15 cellular contexts compared by ENCODE assay signal in the genomic region with DNA sequence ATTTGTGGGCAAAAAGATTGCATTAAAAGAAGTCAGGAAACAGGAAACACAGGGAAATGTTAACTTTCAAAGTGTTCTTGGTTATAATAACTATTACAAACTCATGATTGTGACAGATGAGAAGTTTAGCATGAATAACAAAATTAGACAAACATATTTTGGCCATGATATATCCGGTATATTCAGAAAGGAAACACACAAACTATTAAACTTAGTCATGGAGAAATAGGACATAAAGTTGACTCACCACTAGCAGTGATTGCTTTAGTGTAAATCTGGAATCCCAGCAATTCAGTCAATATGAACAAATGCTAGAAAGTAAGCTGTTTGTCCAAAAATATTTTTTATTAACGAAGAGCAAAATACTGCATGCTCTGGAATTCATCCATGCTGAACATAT.
A peak's percentile ranks its signal among the peaks of the same experiment; 100 is the strongest.
DNase-seq lines count a peak whose midpoint lies in the region; ATAC-seq and TF ChIP-seq lines count a peak whose summit lies in the region.
"Had no signal": no experiment of that assay in that cellular context is flagged by ENCODE, and none has a peak within 500 bp of the region (broad histone marks: within the 10 kb centered on the region; RNA-seq: fewer than 3 reads in every experiment).

No MANE protein-coding gene starts in this region.

- ATAC-seq in HG02759 (IDR thresholded peaks at IDR 0.05; ENCODE audit: unreplicated experiment) = no peak
- ATAC-seq: gastrocnemius medialis had no signal

- no peaks in the 10 kb centered on the region for H3K9me3 Mint-ChIP-seq in nephron progenitor cell
- H3K9me3 Mint-ChIP-seq: activated naive CD4-positive, alpha-beta T cell treated with anti-CD3 and anti-CD28 coated beads, Interleukin-2, amount 50 U/mL, for 24 hours had no signal

- H3K27ac Mint-ChIP-seq in nephron progenitor cell = no peak overlapping the region
- H3K27ac Mint-ChIP-seq: activated naive CD4-positive, alpha-beta T cell treated with anti-CD3 and anti-CD28 coated beads, Interleukin-2, amount 50 U/mL, for 24 hours had no signal

- H3K79me2 ChIP-seq in OCI-LY7 (ENCODE audit: insufficient read depth, low read depth, low read length) = no peaks in the 10 kb centered on the region

- no peaks in the 10 kb centered on the region for H3K36me3 Mint-ChIP-seq in nephron progenitor cell (ENCODE audit: low read depth)
- H3K36me3 Mint-ChIP-seq: activated naive CD4-positive, alpha-beta T cell treated with anti-CD3 and anti-CD28 coated beads, Interleukin-2, amount 50 U/mL, for 24 hours had no signal

- H3K4me1 ChIP-seq in OCI-LY7 (ENCODE audit: insufficient read depth, low read length, poor library complexity, severe bottlenecking) = no peaks in the 10 kb centered on the region
- H3K4me1 ChIP-seq: gastrocnemius medialis had no signal

- H3K4me1 Mint-ChIP-seq in nephron progenitor cell = no peaks in the 10 kb centered on the region
- H3K4me1 Mint-ChIP-seq: activated naive CD4-positive, alpha-beta T cell treated with anti-CD3 and anti-CD28 coated beads, Interleukin-2, amount 50 U/mL, for 24 hours had no signal

- DNase-seq in AG08396 (ENCODE audit: low spot score) (peak; percentile 30), OCI-LY7 (ENCODE audit: low spot score) (no peak), dedifferentiated amniotic fluid mesenchymal stem cell (ENCODE audit: extremely low spot score) (peak; percentile 81), kidney epithelial cell (ENCODE audit: low read depth) (peak; percentile 4), islet precursor cell (no peak), caudate nucleus (lab: John Stamatoyannopoulos, UW) (no peak), nephron progenitor cell (no peak)
- DNase-seq: activated CD4-positive, alpha-beta T cell treated with anti-CD3 and anti-CD28 coated beads for 1 hour; AML-193; gastrocnemius medialis; NCI-H2227 treated with DMSO at 0.1 percent for 48 hours; posterior cingulate gyrus had no signal

- H2AFZ ChIP-seq in OCI-LY7 (ENCODE audit: low read length) = 0 out of 2 replicates have a peak overlapping the region, but pooled peaks have one; percentile 16

- CTCF ChIA-PET in OCI-LY7 (lab: Charles Lee; ENCODE audit: unreplicated experiment) = no interaction called here

- POLR2A ChIA-PET in OCI-LY7 (lab: Charles Lee) = interaction anchor here (0.6 to 1.0 kb wide), 3 partner anchors 33 to 411 kb away, joined by 3 to 10 read pairs (median 7); no protein-coding TSS in a partner anchor

- H3K27ac ChIP-seq in OCI-LY7 (ENCODE audit: low read depth, low read length, poor library complexity, severe bottlenecking) (no peak overlapping the region), caudate nucleus (ENCODE audit: low read depth, low read length) (no peak overlapping the region)
- H3K27ac ChIP-seq: gastrocnemius medialis, thoracic aorta had no signal

- H3K9me3 ChIP-seq in OCI-LY7 (ENCODE audit: low read length) = no peaks in the 10 kb centered on the region
- H3K9me3 ChIP-seq: gastrocnemius medialis, thoracic aorta had no signal

- intact Hi-C loops in OCI-LY7 (cut with micrococcal nuclease; ENCODE audit: unreplicated experiment) = no loop called here

- TF ChIP-seq CTCF in OCI-LY7 (conservative IDR thresholded peaks at IDR 0.05; ENCODE audit: low read length) = no peak
- TF ChIP-seq CTCF in kidney epithelial cell (IDR thresholded peaks at IDR 0.05; ENCODE audit: insufficient read depth, low read length, poor library complexity, severe bottlenecking) = no peak
- TF ChIP-seq CTCF in nephron progenitor cell (IDR thresholded peaks at IDR 0.05) = no peak

- H3K4me3 Mint-ChIP-seq in nephron progenitor cell = no peak overlapping the region
- H3K4me3 Mint-ChIP-seq: activated naive CD4-positive, alpha-beta T cell treated with anti-CD3 and anti-CD28 coated beads, Interleukin-2, amount 50 U/mL, for 24 hours had no signal

- H3K4me3 ChIP-seq in OCI-LY7 (ENCODE audit: low read depth, low read length, poor library complexity, severe bottlenecking) = no peak overlapping the region
- H3K4me3 ChIP-seq in kidney epithelial cell (ENCODE audit: low read depth, low read length) = no peak overlapping the region
- H3K4me3 ChIP-seq: gastrocnemius medialis, thoracic aorta had no signal

- no peaks in the 10 kb centered on the region for H3K36me3 ChIP-seq in OCI-LY7 (ENCODE audit: insufficient read depth, low read length)
- H3K36me3 ChIP-seq in kidney epithelial cell (ENCODE audit: control insufficient read depth, insufficient read depth, low read length) = no peaks in the 10 kb centered on the region
- H3K36me3 ChIP-seq: gastrocnemius medialis, thoracic aorta had no signal

- no peaks in the 10 kb centered on the region for H3K27me3 Mint-ChIP-seq in nephron progenitor cell (ENCODE audit: low read depth, poor library complexity)
- H3K27me3 Mint-ChIP-seq: activated naive CD4-positive, alpha-beta T cell treated with anti-CD3 and anti-CD28 coated beads, Interleukin-2, amount 50 U/mL, for 24 hours had no signal

- no peak overlapping the region for H3K4me2 ChIP-seq in OCI-LY7 (ENCODE audit: low read length)

- no peaks in the 10 kb centered on the region for H4K20me1 ChIP-seq in OCI-LY7 (ENCODE audit: insufficient read depth, low read length)

- H3K9me2 ChIP-seq in OCI-LY7 (ENCODE audit: insufficient read depth, low read length) = 0 out of 2 replicates have a peak, but pooled peaks cover 2% of the 10 kb centered on the region

- no peaks in the 10 kb centered on the region for H3K27me3 ChIP-seq in kidney epithelial cell (ENCODE audit: control insufficient read depth, insufficient read depth, low read length)
- H3K27me3 ChIP-seq: gastrocnemius medialis had no signal

- BruUV-seq in OCI-LY7 (replicated peaks; lab: Mats Ljungman, UMichigan) = no TSS peak

Comparison
In these comparisons a context has a peak if more than half of its experiments do, and no peak if none do; other contexts are left out.
1. DNase-seq: peak in AG08396 (single experiment), dedifferentiated amniotic fluid mesenchymal stem cell (single experiment) and kidney epithelial cell (single experiment); none in OCI-LY7 (single experiment), islet precursor cell (single experiment), caudate nucleus (0 of 61) and nephron progenitor cell (single experiment).